Comparison of ENCODE assay signal across 1 cellular context in the genomic region with DNA sequence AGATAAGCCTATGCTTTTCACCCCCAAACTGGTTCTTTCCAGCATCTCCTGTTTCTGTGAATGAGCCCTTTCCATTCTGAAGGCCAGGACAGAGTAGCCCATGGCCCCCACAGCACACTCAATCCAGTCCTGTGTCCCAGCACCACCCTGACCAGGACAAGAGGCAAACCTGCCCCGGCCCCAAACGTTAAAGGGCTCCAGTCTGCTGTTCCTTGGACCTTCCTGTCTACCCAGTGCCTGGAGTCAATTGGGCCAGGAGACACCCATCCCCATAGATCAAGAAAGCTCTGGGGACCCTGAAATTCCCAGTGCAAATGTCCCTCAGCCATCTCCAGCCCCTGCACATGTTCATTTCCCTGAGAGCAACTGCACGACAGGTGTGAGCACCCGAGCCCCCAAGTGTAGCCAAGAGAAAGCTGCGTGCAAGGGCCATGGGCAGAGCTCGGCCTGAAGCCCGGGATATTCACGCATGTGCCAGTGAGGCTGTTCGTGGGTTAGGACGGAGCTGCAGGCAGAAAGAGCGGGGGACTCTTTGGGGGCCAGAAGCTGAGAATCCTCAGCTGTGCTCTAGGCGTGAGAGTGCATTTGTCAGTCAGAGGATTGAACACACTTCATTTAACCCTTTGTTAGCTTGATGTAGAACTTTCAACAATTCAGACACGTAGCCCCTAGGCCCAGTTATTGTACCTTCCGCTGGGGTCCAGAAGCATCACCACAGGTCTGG.
TF ChIP-seq lines count a peak whose summit lies in the region.

No MANE protein-coding gene starts in this region.

TF ChIP-seq in HepG2, 621 proteins besides CTCF, POLR2A, EP300 and RAD21:
- TF ChIP-seq, protein P1, sequence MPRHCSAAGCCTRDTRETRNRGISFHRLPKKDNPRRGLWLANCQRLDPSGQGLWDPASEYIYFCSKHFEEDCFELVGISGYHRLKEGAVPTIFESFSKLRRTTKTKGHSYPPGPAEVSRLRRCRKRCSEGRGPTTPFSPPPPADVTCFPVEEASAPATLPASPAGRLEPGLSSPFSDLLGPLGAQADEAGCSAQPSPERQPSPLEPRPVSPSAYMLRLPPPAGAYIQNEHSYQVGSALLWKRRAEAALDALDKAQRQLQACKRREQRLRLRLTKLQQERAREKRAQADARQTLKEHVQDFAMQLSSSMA (CRISPR knock-in tag; IDR thresholded peaks at IDR 0.05), result no peak
- TF ChIP-seq SOX6 (IDR thresholded peaks at IDR 0.05) (no peak), SOX6 (CRISPR knock-in tag; IDR thresholded peaks at IDR 0.05) (no peak), ZNF672 (CRISPR knock-in tag; IDR thresholded peaks at IDR 0.05) (no peak), ZNF652 (CRISPR knock-in tag; IDR thresholded peaks at IDR 0.05; ENCODE audit: borderline replicate concordance, low read depth) (peak; percentile 68), RFXAP (CRISPR knock-in tag; IDR thresholded peaks at IDR 0.05; ENCODE audit: borderline replicate concordance) (no peak)
- TF ChIP-seq, protein P2, sequence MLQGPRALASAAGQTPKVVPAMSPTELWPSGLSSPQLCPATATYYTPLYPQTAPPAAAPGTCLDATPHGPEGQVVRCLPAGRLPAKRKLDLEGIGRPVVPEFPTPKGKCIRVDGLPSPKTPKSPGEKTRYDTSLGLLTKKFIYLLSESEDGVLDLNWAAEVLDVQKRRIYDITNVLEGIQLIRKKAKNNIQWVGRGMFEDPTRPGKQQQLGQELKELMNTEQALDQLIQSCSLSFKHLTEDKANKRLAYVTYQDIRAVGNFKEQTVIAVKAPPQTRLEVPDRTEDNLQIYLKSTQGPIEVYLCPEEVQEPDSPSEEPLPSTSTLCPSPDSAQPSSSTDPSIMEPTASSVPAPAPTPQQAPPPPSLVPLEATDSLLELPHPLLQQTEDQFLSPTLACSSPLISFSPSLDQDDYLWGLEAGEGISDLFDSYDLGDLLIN (CRISPR knock-in tag; IDR thresholded peaks at IDR 0.05; ENCODE audit: borderline replicate concordance), result no peak
- TF ChIP-seq, protein P3, sequence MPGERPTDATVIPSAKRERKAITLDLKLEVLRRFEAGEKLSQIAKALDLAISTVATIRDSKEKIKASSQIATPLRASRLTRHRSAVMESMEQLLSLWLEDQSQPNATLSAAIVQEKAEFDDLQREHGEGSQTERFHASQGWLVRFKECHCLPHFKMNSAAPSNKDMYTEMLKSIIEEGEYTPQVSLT (CRISPR knock-in tag; IDR thresholded peaks at IDR 0.05; ENCODE audit: borderline replicate concordance, low read depth), result no peak
